Comparison of ENCODE assay signal across 9 cellular contexts in the genomic region with DNA sequence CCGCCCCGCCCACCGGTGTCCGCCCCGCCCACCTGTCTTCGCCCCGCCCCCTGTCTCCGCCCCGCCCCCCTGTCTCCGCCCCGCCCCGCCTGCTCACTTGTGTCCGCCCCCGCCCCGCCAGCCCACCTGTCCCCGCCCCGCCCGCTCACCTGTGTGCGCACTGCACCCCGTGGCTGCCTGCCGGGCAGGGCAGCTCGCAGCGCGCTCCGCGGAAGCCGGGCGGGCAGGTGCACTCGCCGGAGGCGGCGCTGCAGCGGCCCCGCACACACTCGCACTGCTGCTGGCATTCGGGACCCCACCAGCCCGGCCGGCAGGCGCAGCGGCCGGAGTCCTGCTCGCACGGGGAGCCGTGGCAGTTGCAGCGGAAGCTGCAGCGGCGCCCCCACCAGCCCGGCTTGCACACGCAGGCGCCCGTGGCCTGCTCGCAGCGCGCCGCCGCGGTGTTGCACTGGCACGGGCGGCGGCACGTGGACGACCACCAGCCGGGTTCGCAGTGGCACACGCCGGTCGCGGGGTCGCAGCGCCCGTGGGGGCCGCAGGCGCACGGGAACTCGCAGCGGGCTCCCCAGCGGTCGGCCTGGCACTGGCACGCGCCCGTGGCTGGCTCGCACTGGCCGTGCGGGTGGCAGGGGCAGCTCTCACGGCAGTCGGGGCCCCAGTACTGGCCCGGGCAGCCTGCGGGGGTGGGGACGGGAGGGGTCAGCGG. TPM values are rescaled to one million over a fixed set of nuclear protein-coding genes. Genes with fewer than 3 reads are reported as not detected.
A peak's percentile ranks its signal among the peaks of the same experiment; 100 is the strongest.
DNase-seq lines count a peak whose midpoint lies in the region; ATAC-seq, FAIRE-seq and TF ChIP-seq lines count a peak whose summit lies in the region.
"Had no signal": no experiment of that assay in that cellular context is flagged by ENCODE, and none has a peak within 500 bp of the region (broad histone marks: within the 10 kb centered on the region; RNA-seq: fewer than 3 reads in every experiment).

No MANE protein-coding gene starts in this region.

- peak overlapping the region; percentile 72 for H3K4me3 Mint-ChIP-seq in activated CD4-positive, alpha-beta memory T cell treated with anti-CD3 and anti-CD28 coated beads, Interleukin-2, amount 10 ng/mL, durations not matched to agents 7 days and 5 days
- H3K4me3 Mint-ChIP-seq in endothelial cell (ENCODE audit: unreplicated experiment) (peak overlapping the region; percentile 94), naive B cell (peak overlapping the region in 3 of 8 donors; percentile 73 to 92 (median 89))

- no peak overlapping the region for H2AK5ac ChIP-seq in IMR-90 (ENCODE audit: low read depth, low read length)

- no peak for TF ChIP-seq POLR2A in IMR-90 (IDR thresholded peaks at IDR 0.05; ENCODE audit: low read depth, low read length)
- TF ChIP-seq POLR2A in H54 (IDR thresholded peaks at IDR 0.05; ENCODE audit: low read depth, low read length), result no peak

- peaks cover 23% of the 10 kb centered on the region for H3K4me1 ChIP-seq in IMR-90 (ENCODE audit: control insufficient read depth, insufficient read depth, low read length)
- H3K4me1 ChIP-seq in urinary bladder (ENCODE audit: insufficient read depth), result no peaks in the 10 kb centered on the region

- no peak overlapping the region for H4K5ac ChIP-seq in IMR-90 (ENCODE audit: low read depth, low read length)

- peaks cover 8% of the 10 kb centered on the region; the same call in 1 of the 2 replicates for H4K20me1 ChIP-seq in IMR-90 (ENCODE audit: insufficient read depth, low read length)

- no peak overlapping the region for H2BK5ac ChIP-seq in IMR-90 (ENCODE audit: low read depth, low read length, poor library complexity, severe bottlenecking)

- H3K9me3 Mint-ChIP-seq in activated CD4-positive, alpha-beta memory T cell treated with anti-CD3 and anti-CD28 coated beads, Interleukin-2, amount 10 ng/mL, durations not matched to agents 7 days and 5 days, result no peaks in the 10 kb centered on the region
- H3K9me3 Mint-ChIP-seq in endothelial cell (ENCODE audit: unreplicated experiment) (no peaks in the 10 kb centered on the region), naive B cell (no peaks in the 10 kb centered on the region)
- H3K9me3 Mint-ChIP-seq: T-helper 1 cell treated with Interleukin-12 subunit alpha and Interleukin-12 subunit beta and Interleukin-4 antibody, amounts not matched to agents 30 μg/mL and 1 μg/mL, for 36 hours had no signal

- H4K8ac ChIP-seq in IMR-90 (ENCODE audit: low read depth in 2 of 2, low read length in 2 of 2), result peak overlapping the region; percentile 54 to 85; a peak in 2 of 4 replicates

- H3K36me3 ChIP-seq in IMR-90 (ENCODE audit: control insufficient read depth, insufficient read depth, low read length) (no peaks in the 10 kb centered on the region), urinary bladder (ENCODE audit: insufficient read depth) (no peaks in the 10 kb centered on the region)

- dilution Hi-C loops in IMR-90 (cut with HindIII; ENCODE audit: low sequenced_read_pairs, unreplicated experiment), result no loop called here

- H3K27me3 ChIP-seq in IMR-90 (ENCODE audit: control insufficient read depth, insufficient read depth, low read length), result no peaks in the 10 kb centered on the region; the same call in 1 of the 2 replicates

- no peak overlapping the region for H2BK120ac ChIP-seq in IMR-90 (ENCODE audit: low read depth, low read length)

- no peaks in the 10 kb centered on the region for H3K79me1 ChIP-seq in IMR-90 (ENCODE audit: low read depth in 1 of 2, low read length in 2 of 2)

- H2BK15ac ChIP-seq in IMR-90 (ENCODE audit: low read depth, low read length), result no peak overlapping the region

- TF ChIP-seq CTCF in IMR-90 (conservative IDR thresholded peaks at IDR 0.05; ENCODE audit: low read depth, low read length) (peak; percentile 6; the same call in 1 of the 2 replicates), endothelial cell (IDR thresholded peaks at IDR 0.05; ENCODE audit: unreplicated experiment) (peak; percentile 28)

- H3K27me3 Mint-ChIP-seq in activated CD4-positive, alpha-beta memory T cell treated with anti-CD3 and anti-CD28 coated beads, Interleukin-2, amount 10 ng/mL, durations not matched to agents 7 days and 5 days, result no peaks in the 10 kb centered on the region
- H3K27me3 Mint-ChIP-seq in endothelial cell (ENCODE audit: unreplicated experiment) (peaks cover 24% of the 10 kb centered on the region), naive B cell (no peaks in the 10 kb centered on the region)

- ATAC-seq in IMR-90 (ENCODE audit: low read depth) (peak; percentile 42), naive B cell (ENCODE audit: low read depth in 2 of 2) (peak; percentile 43 to 45), GM19035 (IDR thresholded peaks at IDR 0.05; ENCODE audit: unreplicated experiment) (no peak)

- H3K18ac ChIP-seq in IMR-90 (ENCODE audit: low read depth, low read length), result no peak overlapping the region

- WGBS in IMR-90 (ENCODE audit: extremely low coverage in 2 of 2, insufficient read length in 1 of 2), 2 experiments, result 5% methylated on average over 48 of the region's 90 CpGs; no CpG with 5 or more reads in 1 of the 2 experiments
- 2% methylated on average over 87 of the region's 90 CpGs for WGBS in urinary bladder

- POLR2A ChIA-PET in IMR-90 (lab: Charles Lee; ENCODE audit: unreplicated experiment), result no interaction called here
- POLR2A ChIA-PET in activated CD4-positive, alpha-beta memory T cell treated with anti-CD3 and anti-CD28 coated beads, Interleukin-2, amount 10 ng/mL, durations not matched to agents 7 days and 5 days (lab: Charles Lee), result interaction anchor here (1.1 to 3.2 kb wide), 2 partner anchors 73 to 82 kb away, joined by 3 to 11 read pairs; no protein-coding TSS in a partner anchor

- 0 out of 2 replicates have a peak overlapping the region, but pooled peaks have one; percentile 76 for H3K4ac ChIP-seq in IMR-90 (ENCODE audit: low read depth, low read length)

- BruUV-seq in IMR-90 (replicated peaks; lab: Mats Ljungman, UMichigan), result no TSS peak

- peaks cover 31% of the 10 kb centered on the region for H3K4me1 Mint-ChIP-seq in activated CD4-positive, alpha-beta memory T cell treated with anti-CD3 and anti-CD28 coated beads, Interleukin-2, amount 10 ng/mL, durations not matched to agents 7 days and 5 days
- H3K4me1 Mint-ChIP-seq in endothelial cell (ENCODE audit: unreplicated experiment) (peaks cover 49% of the 10 kb centered on the region), naive B cell (peaks cover 32 to 45% (median 33%) of the 10 kb centered on the region in 3 donors)

- H3K9me3 ChIP-seq in IMR-90 (ENCODE audit: control insufficient read depth, insufficient read depth, low read length), result no peaks in the 10 kb centered on the region

- no peak overlapping the region for H3K27ac ChIP-seq in IMR-90 (ENCODE audit: insufficient read depth, low read length)
- no peak overlapping the region for H3K27ac ChIP-seq in urinary bladder (ENCODE audit: low read depth)

- H3K4me2 ChIP-seq in IMR-90 (ENCODE audit: low read depth, low read length), result peak overlapping the region; percentile 66

- H2AFZ ChIP-seq in IMR-90 (replicated peaks; ENCODE audit: low read length, poor library complexity), result peak overlapping the region; percentile 81

- no peak for TF ChIP-seq RAD21 in IMR-90 (IDR thresholded peaks at IDR 0.05; ENCODE audit: low read length)

- no peak for FAIRE-seq in H54 (lab: Jason Lieb, UNC)

- H2BK20ac ChIP-seq in IMR-90 (ENCODE audit: low read depth, low read length), result no peak overlapping the region

- CTCF ChIA-PET in IMR-90 (lab: Yijun Ruan, JAX), result no interaction called here
- CTCF ChIA-PET in activated CD4-positive, alpha-beta memory T cell treated with anti-CD3 and anti-CD28 coated beads, Interleukin-2, amount 10 ng/mL, durations not matched to agents 7 days and 5 days (lab: Charles Lee), result interaction anchor here (1.1 kb wide), 1 partner anchor 69 kb away, joined by 4 read pairs; no protein-coding TSS in a partner anchor

- no peak overlapping the region for H3K27ac Mint-ChIP-seq in activated CD4-positive, alpha-beta memory T cell treated with anti-CD3 and anti-CD28 coated beads, Interleukin-2, amount 10 ng/mL, durations not matched to agents 7 days and 5 days
- H3K27ac Mint-ChIP-seq in endothelial cell (ENCODE audit: unreplicated experiment) (no peak overlapping the region), naive B cell (peak overlapping the region in 1 of 6 donors; percentile 91)

- no peak overlapping the region for H3K9ac ChIP-seq in IMR-90 (ENCODE audit: low read depth, low read length)

- peak overlapping the region; percentile 40 for H3K4me3 ChIP-seq in IMR-90 (ENCODE audit: insufficient read depth, low read depth, low read length)
- H3K4me3 ChIP-seq in urinary bladder (ENCODE audit: low read depth, low read length), result peak overlapping the region; percentile 41

- no peaks in the 10 kb centered on the region for H3K36me3 Mint-ChIP-seq in activated CD4-positive, alpha-beta memory T cell treated with anti-CD3 and anti-CD28 coated beads, Interleukin-2, amount 10 ng/mL, durations not matched to agents 7 days and 5 days (ENCODE audit: low read depth)
- H3K36me3 Mint-ChIP-seq in endothelial cell (ENCODE audit: low read depth, unreplicated experiment) (peaks cover 23% of the 10 kb centered on the region), naive B cell (no peaks in the 10 kb centered on the region)

- intact Hi-C loops in IMR-90 (cut with micrococcal nuclease), result no loop called here

- no peak overlapping the region for H3K23ac ChIP-seq in IMR-90 (ENCODE audit: low read depth, low read length)

- peak overlapping the region; percentile 78; the same call in 1 of the 2 replicates for H4K91ac ChIP-seq in IMR-90 (ENCODE audit: insufficient read depth, low read depth, low read length)

- no peak overlapping the region for H3K14ac ChIP-seq in IMR-90 (replicated peaks; ENCODE audit: low read depth, low read length)

- in situ Hi-C loops in IMR-90 (cut with MboI; ENCODE audit: low sequenced_read_pairs), result no loop called here

- DNase-seq in DMS53 treated with DMSO at 0.1 percent for 48 hours (lab: John Stamatoyannopoulos, UW; ENCODE audit: unreplicated experiment) (peak; percentile 45), IMR-90 (no peak), endothelial cell (ENCODE audit: low spot score) (peak; percentile 41), naive B cell (peak; percentile 51), H54 (ENCODE audit: insufficient read length, low spot score) (no peak)
- DNase-seq in activated CD4-positive, alpha-beta memory T cell treated with anti-CD3 and anti-CD28 coated beads, Interleukin-2, amount 10 ng/mL, durations not matched to agents 7 days and 5 days, result peak; percentile 62

- H3K56ac ChIP-seq in IMR-90 (ENCODE audit: extremely low read depth, insufficient read depth, low read length), result no peak overlapping the region

- H2AK9ac ChIP-seq in IMR-90 (replicated peaks; ENCODE audit: low read depth, low read length, poor library complexity), result no peak overlapping the region

- H3K9me1 ChIP-seq in IMR-90 (ENCODE audit: insufficient read depth, low read length), result peaks cover 14% of the 10 kb centered on the region

RNA-seq across cellular contexts. Expression of gene SCARF1, which starts 2.1 kb away (rescaled TPM):
- total RNA-seq in IMR-90 (2012; rRNA removed) (0.18 and 0.28 TPM in 2 replicates), endothelial cell (ENCODE audit: unreplicated experiment) (289 TPM), urinary bladder (10.7 TPM)
- polyA plus RNA-seq in IMR-90 (2012; rRNA removed) (0.34 and 0.43 TPM in 2 replicates), naive B cell (ENCODE audit: low read depth in 6 of 6) (under 1 TPM in 2 of 6 donors, not detected in 4; 0.13 to 0.32 TPM), urinary bladder (9.3 TPM)
- 0.13 and 0.40 TPM in 2 replicates for polyA plus RNA-seq in IMR-90 (2012; cell fraction: cytosol; rRNA removed)
- polyA plus RNA-seq in IMR-90 (2012; cell fraction: nucleus; rRNA removed; ENCODE audit: low replicate concordance), result 2.4 and 4.2 TPM in 2 replicates
- total RNA-seq in activated CD4-positive, alpha-beta memory T cell treated with anti-CD3 and anti-CD28 coated beads, Interleukin-2, amount 10 ng/mL, durations not matched to agents 7 days and 5 days, result 1 to 10 TPM; 2.8 to 3.2 TPM

RNA-seq across cellular contexts. Expression of gene RILP, which starts 6.2 kb away (rescaled TPM):
- total RNA-seq in IMR-90 (2012; rRNA removed), result 3.9 TPM in 2 replicates
- 6.0 and 7.3 TPM in 2 replicates for polyA plus RNA-seq in IMR-90 (2012; rRNA removed)
- 4.0 and 6.5 TPM in 2 replicates for polyA plus RNA-seq in IMR-90 (2012; cell fraction: cytosol; rRNA removed)
- 9.0 and 11.3 TPM in 2 replicates for polyA plus RNA-seq in IMR-90 (2012; cell fraction: nucleus; rRNA removed; ENCODE audit: low replicate concordance)
- total RNA-seq in activated CD4-positive, alpha-beta memory T cell treated with anti-CD3 and anti-CD28 coated beads, Interleukin-2, amount 10 ng/mL, durations not matched to agents 7 days and 5 days, result 1 to 10 TPM; 7.5 to 8.7 TPM
- total RNA-seq in endothelial cell (ENCODE audit: unreplicated experiment), result 14.2 TPM
- 1 to 10 TPM in 4 of 6 donors, under 1 TPM in 1, not detected in 1; 0.97 to 1.9 (median 1.3) TPM for polyA plus RNA-seq in naive B cell (ENCODE audit: low read depth in 6 of 6)
- total RNA-seq in urinary bladder, result 6.5 TPM
- polyA plus RNA-seq in urinary bladder, result 16.1 TPM

RNA-seq across cellular contexts. Expression of gene SLC43A2, which starts 14.8 kb away (rescaled TPM):
- total RNA-seq in IMR-90 (2012; rRNA removed) (3.3 and 3.8 TPM in 2 replicates), endothelial cell (ENCODE audit: unreplicated experiment) (71.4 TPM), urinary bladder (6.8 TPM)
- polyA plus RNA-seq in IMR-90 (2012; rRNA removed) (9.0 and 10.3 TPM in 2 replicates), naive B cell (ENCODE audit: low read depth in 6 of 6) (10 to 100 TPM; 18.4 to 36.4 (median 29.1) TPM), urinary bladder (19.6 TPM)
- 6.7 and 12.6 TPM in 2 replicates for polyA plus RNA-seq in IMR-90 (2012; cell fraction: cytosol; rRNA removed)
- polyA plus RNA-seq in IMR-90 (2012; cell fraction: nucleus; rRNA removed; ENCODE audit: low replicate concordance), result 6.9 and 14.7 TPM in 2 replicates
- under 1 TPM; 0.73 to 0.85 TPM for total RNA-seq in activated CD4-positive, alpha-beta memory T cell treated with anti-CD3 and anti-CD28 coated beads, Interleukin-2, amount 10 ng/mL, durations not matched to agents 7 days and 5 days

RNA-seq across cellular contexts. Expression of gene PRPF8, which starts 41.2 kb away (rescaled TPM):
- total RNA-seq in IMR-90 (2012; rRNA removed) (113 and 141 TPM in 2 replicates), endothelial cell (ENCODE audit: unreplicated experiment) (295 TPM), urinary bladder (107 TPM)
- polyA plus RNA-seq in IMR-90 (2012; rRNA removed) (160 and 167 TPM in 2 replicates), naive B cell (ENCODE audit: low read depth in 6 of 6) (100 to 1,000 TPM in 5 of 6 donors, 10 to 100 TPM in 1; 54.2 to 184 (median 139) TPM), urinary bladder (125 TPM)
- polyA plus RNA-seq in IMR-90 (2012; cell fraction: cytosol; rRNA removed), result 63.5 and 106 TPM in 2 replicates
- polyA plus RNA-seq in IMR-90 (2012; cell fraction: nucleus; rRNA removed; ENCODE audit: low replicate concordance), result 249 and 303 TPM in 2 replicates
- total RNA-seq in activated CD4-positive, alpha-beta memory T cell treated with anti-CD3 and anti-CD28 coated beads, Interleukin-2, amount 10 ng/mL, durations not matched to agents 7 days and 5 days, result 100 to 1,000 TPM; 264 to 267 TPM

Comparison
In these comparisons a context has a peak if more than half of its experiments do, and no peak if none do; other contexts are left out.
1. DNase-seq: peak in DMS53 treated with DMSO at 0.1 percent for 48 hours (single experiment), activated CD4-positive, alpha-beta memory T cell treated with anti-CD3 and anti-CD28 coated beads, Interleukin-2, amount 10 ng/mL, durations not matched to agents 7 days and 5 days (single experiment), endothelial cell (single experiment) and naive B cell (single experiment); none in IMR-90 (single experiment) and H54 (single experiment).
2. RNA of gene SCARF1, which starts 2.1 kb away (total RNA-seq): 289 TPM in endothelial cell (single experiment); 10.7 TPM in urinary bladder (single experiment), 2.8 to 3.2 TPM in activated CD4-positive, alpha-beta memory T cell treated with anti-CD3 and anti-CD28 coated beads, Interleukin-2, amount 10 ng/mL, durations not matched to agents 7 days and 5 days and 0.18 to 0.28 TPM in IMR-90; every median in the first group is over 10 times any median in the second.